Comparison of ENCODE assay signal across 14 cellular contexts in the genomic region with DNA sequence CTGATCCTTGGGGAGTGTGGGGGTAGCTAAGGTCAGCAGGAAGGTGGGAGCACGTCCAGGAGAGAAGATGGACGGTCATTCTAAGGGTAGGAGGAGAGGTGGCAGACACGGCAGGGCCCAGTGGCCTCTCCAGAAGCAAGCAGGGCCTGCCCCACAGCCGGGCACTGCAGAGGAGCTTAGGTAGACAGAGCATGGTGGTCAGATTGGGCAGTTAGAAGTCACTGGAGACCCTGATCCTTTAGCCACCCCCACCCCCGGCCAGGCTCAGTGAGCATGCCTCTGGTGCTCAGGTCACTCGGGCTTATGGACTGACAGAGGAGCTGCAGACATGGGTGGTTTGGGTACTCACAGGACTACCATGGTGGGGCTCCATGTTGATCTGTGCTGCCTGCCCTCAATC.
"Had no signal": no experiment of that assay in that cellular context is flagged by ENCODE, and none has a peak within 500 bp of the region (broad histone marks: within the 10 kb centered on the region; RNA-seq: fewer than 3 reads in every experiment).

No MANE protein-coding gene starts in this region.

- ATAC-seq: activated T-cell treated with anti-CD3 and anti-CD28 coated beads, Interleukin-2, amount 50 U/mL, for 4 hours; naive thymus-derived CD4-positive, alpha-beta T cell; stimulated activated memory B cell treated with anti-CD40 and anti-IgM and Interleukin-4, amounts not matched to agents 10 μg/mL and 1 μg/mL and 100 μg/mL, for 72 hours had no signal

- H3K27me3 Mint-ChIP-seq: naive thymus-derived CD4-positive, alpha-beta T cell; stimulated activated memory B cell treated with anti-CD40 and anti-IgM and Interleukin-4, amounts not matched to agents 10 μg/mL and 1 μg/mL and 100 μg/mL, for 72 hours had no signal

- H3K4me3 ChIP-seq: colonic mucosa, right atrium auricular region, smooth muscle cell, tibial nerve had no signal

- H3K27ac Mint-ChIP-seq: stimulated activated memory B cell treated with anti-CD40 and anti-IgM and Interleukin-4, amounts not matched to agents 10 μg/mL and 1 μg/mL and 100 μg/mL, for 72 hours had no signal

- H3K27me3 ChIP-seq: colonic mucosa, neutrophil, right atrium auricular region, tibial nerve had no signal

- H3K9ac ChIP-seq: SK-N-SH had no signal

- H3K4me3 Mint-ChIP-seq: activated T-cell treated with anti-CD3 and anti-CD28 coated beads, Interleukin-2, amount 50 U/mL, for 4 hours; naive thymus-derived CD4-positive, alpha-beta T cell; stimulated activated memory B cell treated with anti-CD40 and anti-IgM and Interleukin-4, amounts not matched to agents 10 μg/mL and 1 μg/mL and 100 μg/mL, for 72 hours had no signal

- H3K9me3 ChIP-seq: colonic mucosa, neutrophil, right atrium auricular region, SK-N-SH had no signal

- H3K4me2 ChIP-seq: SK-N-SH, smooth muscle cell had no signal

- H3K9me3 Mint-ChIP-seq: activated T-cell treated with anti-CD3 and anti-CD28 coated beads, Interleukin-2, amount 50 U/mL, for 4 hours; stimulated activated memory B cell treated with anti-CD40 and anti-IgM and Interleukin-4, amounts not matched to agents 10 μg/mL and 1 μg/mL and 100 μg/mL, for 72 hours had no signal

- H3K36me3 ChIP-seq: colonic mucosa had no signal

- DNase-seq: activated CD4-positive, alpha-beta T cell treated with anti-CD3 and anti-CD28 coated beads, Interleukin-2, amount 50 U/mL, for 1 hour; activated T-cell treated with anti-CD3 and anti-CD28 coated beads, Interleukin-2, amount 50 U/mL, for 4 hours; caudate nucleus; colonic mucosa; effector memory CD4-positive, alpha-beta T cell; hippocampal formation; naive thymus-derived CD4-positive, alpha-beta T cell; SK-N-SH; T-helper 2 cell had no signal

- H3K27ac ChIP-seq: colonic mucosa, neutrophil, right atrium auricular region, tibial nerve had no signal

- H3K4me1 ChIP-seq: colonic mucosa, right atrium auricular region, tibial nerve had no signal
